Comparison of ENCODE assay signal across 10 cellular contexts in the genomic region with DNA sequence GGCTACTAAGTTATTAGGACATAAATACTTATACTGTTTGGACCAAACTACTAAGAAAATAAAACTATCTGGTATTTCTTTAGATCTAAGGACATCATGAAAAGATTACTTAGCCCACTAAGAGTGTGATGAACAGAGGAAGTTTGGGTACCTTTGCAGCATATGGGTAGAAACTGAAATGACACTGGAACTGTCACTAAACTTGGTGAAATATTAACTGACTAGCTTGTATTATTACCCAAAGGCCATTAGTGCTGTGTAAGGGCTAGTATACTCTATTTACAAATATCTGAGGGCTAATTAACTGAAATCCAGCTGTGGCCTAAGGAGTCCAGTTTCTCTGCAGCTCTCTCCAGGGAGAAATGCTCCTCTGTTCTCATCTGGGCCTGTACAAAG. TPM values are rescaled to one million over a fixed set of nuclear protein-coding genes. Genes with fewer than 3 reads are reported as not detected.
DNase-seq lines count a peak whose midpoint lies in the region; ATAC-seq and TF ChIP-seq lines count a peak whose summit lies in the region.
"Had no signal": no experiment of that assay in that cellular context is flagged by ENCODE, and none has a peak within 500 bp of the region (broad histone marks: within the 10 kb centered on the region; RNA-seq: fewer than 3 reads in every experiment).

No MANE protein-coding gene starts in this region.

- peaks cover 3% of the 10 kb centered on the region for H3K9me3 Mint-ChIP-seq in mesothelial cell of epicardium
- H3K9me3 Mint-ChIP-seq: activated naive CD8-positive, alpha-beta T cell treated with anti-CD3 and anti-CD28 coated beads, Interleukin-2, amount 50 U/mL, for 24 hours had no signal

- H3K4me1 Mint-ChIP-seq in mesothelial cell of epicardium, result peaks cover 23% of the 10 kb centered on the region
- H3K4me1 Mint-ChIP-seq: activated naive CD8-positive, alpha-beta T cell treated with anti-CD3 and anti-CD28 coated beads, Interleukin-2, amount 50 U/mL, for 24 hours had no signal

- H3K27me3 ChIP-seq in thyroid gland, result no peaks in the 10 kb centered on the region

- DNase-seq in GM19238 (ENCODE audit: insufficient read length, low spot score) (peak; percentile 1), mesothelial cell of epicardium (ENCODE audit: low spot score in 2 of 2, unreplicated experiment in 2 of 2) (no peak), posterior vena cava (ENCODE audit: low spot score) (no peak), thyroid gland (no peak), NCI-H345 (lab: John Stamatoyannopoulos, UW) (no peak), UCSD-AML1 (lab: John Stamatoyannopoulos, UW; ENCODE audit: unreplicated experiment) (no peak)
- DNase-seq: activated naive CD8-positive, alpha-beta T cell treated with anti-CD3 and anti-CD28 coated beads, Interleukin-2, amount 50 U/mL, for 24 hours; COR-L47 had no signal

- no peaks in the 10 kb centered on the region for H3K36me3 ChIP-seq in thyroid gland

- no peaks in the 10 kb centered on the region for H3K27me3 Mint-ChIP-seq in mesothelial cell of epicardium (ENCODE audit: low read depth)

- no peak overlapping the region for H3K27ac ChIP-seq in thyroid gland

- H3K4me1 ChIP-seq in thyroid gland, result peaks cover 10 to 27% of the 10 kb centered on the region in 2 donors

- H3K27ac Mint-ChIP-seq in mesothelial cell of epicardium, result peak overlapping the region; percentile 71
- H3K27ac Mint-ChIP-seq: activated naive CD8-positive, alpha-beta T cell treated with anti-CD3 and anti-CD28 coated beads, Interleukin-2, amount 50 U/mL, for 24 hours had no signal

- H3K36me3 Mint-ChIP-seq in mesothelial cell of epicardium, result peaks cover 14% of the 10 kb centered on the region

- TF ChIP-seq CTCF in mesothelial cell of epicardium (IDR thresholded peaks at IDR 0.05; ENCODE audit: unreplicated experiment), result no peak
- no peak for TF ChIP-seq CTCF in thyroid gland (IDR thresholded peaks at IDR 0.05)

- TF ChIP-seq POLR2A in thyroid gland (IDR thresholded peaks at IDR 0.05), result no peak

- no peak overlapping the region for H3K4me3 Mint-ChIP-seq in mesothelial cell of epicardium
- H3K4me3 Mint-ChIP-seq: activated naive CD8-positive, alpha-beta T cell treated with anti-CD3 and anti-CD28 coated beads, Interleukin-2, amount 50 U/mL, for 24 hours had no signal

- intact Hi-C loops in posterior vena cava (cut with DNase I), result no loop called here
- intact Hi-C loops in thyroid gland (cut with DNase I), result no loop called here

- H3K9me3 ChIP-seq in thyroid gland, result no peaks in the 10 kb centered on the region

- no peak overlapping the region for H3K4me3 ChIP-seq in thyroid gland (replicated peaks in 1 of 3)

- ATAC-seq in HG02571 (IDR thresholded peaks at IDR 0.05; ENCODE audit: unreplicated experiment) (peak; percentile 96), HG03196 (IDR thresholded peaks at IDR 0.05; ENCODE audit: unreplicated experiment) (peak; percentile 99)
- ATAC-seq: activated naive CD8-positive, alpha-beta T cell treated with anti-CD3 and anti-CD28 coated beads, Interleukin-2, amount 50 U/mL, for 24 hours had no signal

RNA-seq across cellular contexts. Expression of gene PAWR, which starts 45.5 kb away (rescaled TPM):
- total RNA-seq in mesothelial cell of epicardium (205 to 229 TPM (median 211 TPM) in 3 replicates), posterior vena cava (100 to 1,000 TPM; 148 to 218 TPM), thyroid gland (100 to 1,000 TPM in 1 of 4 donors, 10 to 100 TPM in 3; 83.7 to 125 (median 86.4) TPM)
